In the genomic region with DNA sequence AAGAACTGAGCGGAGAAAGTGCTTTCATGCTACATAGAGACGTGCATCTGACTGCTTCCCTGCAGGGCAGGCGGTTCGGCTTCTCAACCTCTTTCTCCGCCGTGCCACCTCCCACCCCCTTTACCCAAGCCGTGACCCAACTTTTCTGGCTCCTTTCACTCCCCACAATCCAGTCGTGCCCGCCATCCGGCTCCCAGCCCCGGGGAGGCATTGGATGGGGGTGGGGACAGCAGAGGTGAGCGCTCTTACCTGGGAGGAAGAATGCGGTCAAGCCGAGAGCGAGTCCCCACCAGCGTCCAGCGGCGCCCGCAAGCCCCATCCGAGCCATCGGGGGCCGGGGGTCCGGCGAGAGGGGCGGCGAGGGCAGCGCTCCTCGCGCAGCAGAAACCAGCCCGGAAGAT, we compare ENCODE assay signal across 1 cellular context.
TF ChIP-seq lines count a peak whose summit lies in the region.

No MANE protein-coding gene starts in this region.

TF ChIP-seq in GM23338, 12 proteins besides CTCF, POLR2A, EP300 and RAD21 (continued from another document):
- TF ChIP-seq, protein P1, sequence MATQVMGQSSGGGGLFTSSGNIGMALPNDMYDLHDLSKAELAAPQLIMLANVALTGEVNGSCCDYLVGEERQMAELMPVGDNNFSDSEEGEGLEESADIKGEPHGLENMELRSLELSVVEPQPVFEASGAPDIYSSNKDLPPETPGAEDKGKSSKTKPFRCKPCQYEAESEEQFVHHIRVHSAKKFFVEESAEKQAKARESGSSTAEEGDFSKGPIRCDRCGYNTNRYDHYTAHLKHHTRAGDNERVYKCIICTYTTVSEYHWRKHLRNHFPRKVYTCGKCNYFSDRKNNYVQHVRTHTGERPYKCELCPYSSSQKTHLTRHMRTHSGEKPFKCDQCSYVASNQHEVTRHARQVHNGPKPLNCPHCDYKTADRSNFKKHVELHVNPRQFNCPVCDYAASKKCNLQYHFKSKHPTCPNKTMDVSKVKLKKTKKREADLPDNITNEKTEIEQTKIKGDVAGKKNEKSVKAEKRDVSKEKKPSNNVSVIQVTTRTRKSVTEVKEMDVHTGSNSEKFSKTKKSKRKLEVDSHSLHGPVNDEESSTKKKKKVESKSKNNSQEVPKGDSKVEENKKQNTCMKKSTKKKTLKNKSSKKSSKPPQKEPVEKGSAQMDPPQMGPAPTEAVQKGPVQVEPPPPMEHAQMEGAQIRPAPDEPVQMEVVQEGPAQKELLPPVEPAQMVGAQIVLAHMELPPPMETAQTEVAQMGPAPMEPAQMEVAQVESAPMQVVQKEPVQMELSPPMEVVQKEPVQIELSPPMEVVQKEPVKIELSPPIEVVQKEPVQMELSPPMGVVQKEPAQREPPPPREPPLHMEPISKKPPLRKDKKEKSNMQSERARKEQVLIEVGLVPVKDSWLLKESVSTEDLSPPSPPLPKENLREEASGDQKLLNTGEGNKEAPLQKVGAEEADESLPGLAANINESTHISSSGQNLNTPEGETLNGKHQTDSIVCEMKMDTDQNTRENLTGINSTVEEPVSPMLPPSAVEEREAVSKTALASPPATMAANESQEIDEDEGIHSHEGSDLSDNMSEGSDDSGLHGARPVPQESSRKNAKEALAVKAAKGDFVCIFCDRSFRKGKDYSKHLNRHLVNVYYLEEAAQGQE (IDR thresholded peaks at IDR 0.05; ENCODE audit: unreplicated experiment), result no peak
- no peak for TF ChIP-seq CREB1 (CRISPR knock-in tag; IDR thresholded peaks at IDR 0.05; ENCODE audit: low read depth)
